ENCODE assay signal across 1 cellular context in genomic region chr5:53199882-53200281, GRCh38.
TF ChIP-seq lines count a peak whose summit lies in the region.

No MANE protein-coding gene starts in this region.

TF ChIP-seq in HepG2, 621 proteins besides CTCF, POLR2A, EP300 and RAD21 (continued from another document):
- no peak for TF ChIP-seq ZNF18 (CRISPR knock-in tag; IDR thresholded peaks at IDR 0.05; ENCODE audit: insufficient replicate concordance)
- TF ChIP-seq ZNF263 (CRISPR knock-in tag; IDR thresholded peaks at IDR 0.05): no peak
- no peak for TF ChIP-seq NPAS2 (CRISPR knock-in tag; IDR thresholded peaks at IDR 0.05; ENCODE audit: borderline replicate concordance)
- no peak for TF ChIP-seq ZNF550 (CRISPR knock-in tag; IDR thresholded peaks at IDR 0.05; ENCODE audit: borderline replicate concordance)
- no peak for TF ChIP-seq ZNF207 (IDR thresholded peaks at IDR 0.05; ENCODE audit: borderline replicate concordance)
- no peak for TF ChIP-seq ZSCAN25 (CRISPR knock-in tag; IDR thresholded peaks at IDR 0.05)
- no peak for TF ChIP-seq EZH2 (conservative IDR thresholded peaks at IDR 0.05; ENCODE audit: low read depth, low read length)
- TF ChIP-seq HOXA7 (CRISPR knock-in tag; IDR thresholded peaks at IDR 0.05): no peak
- no peak for TF ChIP-seq HMGA1 (CRISPR knock-in tag; conservative IDR thresholded peaks at IDR 0.05)
- TF ChIP-seq BRCA1 (CRISPR knock-in tag; IDR thresholded peaks at IDR 0.05): no peak
- TF ChIP-seq CEBPB (IDR thresholded peaks at IDR 0.05; ENCODE audit: borderline replicate concordance, low read depth, low read length): peak; percentile 16; the same call in 1 of the 2 replicates
- TF ChIP-seq ATF7 (IDR thresholded peaks at IDR 0.05): peak; percentile 35; the same call in 1 of the 2 replicates
- TF ChIP-seq ATF7 (CRISPR knock-in tag; IDR thresholded peaks at IDR 0.05): no peak
- no peak for TF ChIP-seq SKI (IDR thresholded peaks at IDR 0.05; ENCODE audit: partially characterized antibody)
- no peak for TF ChIP-seq PRDM15 (CRISPR knock-in tag; IDR thresholded peaks at IDR 0.05)
- no peak for TF ChIP-seq ZBTB39 (CRISPR knock-in tag; IDR thresholded peaks at IDR 0.05)
- no peak for TF ChIP-seq ZBTB7A (CRISPR knock-in tag; IDR thresholded peaks at IDR 0.05)
